10 cellular contexts compared by ENCODE assay signal in the genomic region with DNA sequence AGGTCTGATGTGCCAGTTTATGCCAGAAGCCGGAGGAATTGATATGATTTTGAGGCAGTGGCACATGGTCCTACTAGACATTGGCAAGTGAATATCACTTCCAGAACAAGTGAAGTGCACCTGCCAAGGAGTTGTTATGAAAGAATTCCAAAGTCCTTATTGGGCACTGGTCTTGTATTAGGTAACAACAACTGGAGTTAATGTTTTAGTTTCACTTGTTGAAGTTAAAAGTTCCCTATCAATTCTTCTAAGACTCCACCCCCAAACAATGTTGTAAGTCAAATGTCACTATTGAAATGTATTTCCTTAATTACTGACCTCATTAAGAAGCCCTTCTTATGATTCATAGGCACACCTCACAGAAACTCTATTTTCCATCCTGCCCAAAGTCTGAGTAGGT. TPM values are rescaled to one million over a fixed set of nuclear protein-coding genes. Genes with fewer than 3 reads are reported as not detected.
DNase-seq lines count a peak whose midpoint lies in the region; ATAC-seq lines count a peak whose summit lies in the region.
"Had no signal": no experiment of that assay in that cellular context is flagged by ENCODE, and none has a peak within 500 bp of the region (broad histone marks: within the 10 kb centered on the region; RNA-seq: fewer than 3 reads in every experiment).

No MANE protein-coding gene starts in this region.

- no peak overlapping the region for H2BK120ac ChIP-seq in mesendoderm (ENCODE audit: low read depth, low read length)

- no peak for ATAC-seq in stimulated activated naive CD8-positive, alpha-beta T cell treated with anti-CD3 and anti-CD28 coated beads, Interleukin-15, amount 100 ng/mL, for 72 hours
- no peak for ATAC-seq in HG02798 (IDR thresholded peaks at IDR 0.05; ENCODE audit: poor library complexity, unreplicated experiment)

- H3K4ac ChIP-seq in mesendoderm (ENCODE audit: low read depth, low read length) = no peak overlapping the region

- H3K36me3 ChIP-seq in mesendoderm (ENCODE audit: control insufficient read depth, insufficient read depth, low read length) = no peaks in the 10 kb centered on the region

- H3K4me3 ChIP-seq in mesendoderm (ENCODE audit: low read length) = no peak overlapping the region

- no peak overlapping the region for H3K18ac ChIP-seq in mesendoderm (ENCODE audit: low read length)

- H2AK5ac ChIP-seq in mesendoderm (ENCODE audit: low read length) = no peak overlapping the region

- H3K27me3 ChIP-seq in mesendoderm (ENCODE audit: insufficient read depth, low read length, poor library complexity) = peaks cover 7% of the 10 kb centered on the region

- no peak overlapping the region for H4K8ac ChIP-seq in mesendoderm (ENCODE audit: low read depth, low read length)

- no peak for DNase-seq in activated naive CD4-positive, alpha-beta T cell treated with Interleukin-2 at 50 U/mL for 16 hours
- no peak for DNase-seq in activated T-helper 1 cell treated with anti-CD3 and anti-CD28 coated beads, Interleukin-12 subunit alpha, Interleukin-12 subunit beta, Interleukin-2, Interleukin-4 antibody, amounts not matched to agents 30 ng/mL and 10 ng/mL and 1 ng/mL, durations not matched to agents 14 hours and 24 hours and 36 hours (ENCODE audit: low spot score)
- DNase-seq in kidney tubule cell (ENCODE audit: low spot score) (peak; percentile 22), mesendoderm (no peak), anterior cingulate cortex (lab: John Stamatoyannopoulos, UW) (no peak)
- DNase-seq in stimulated activated naive CD8-positive, alpha-beta T cell treated with anti-CD3 and anti-CD28 coated beads, Interleukin-15, amount 100 ng/mL, for 72 hours = no peak
- DNase-seq: amniotic stem cell, NCI-H1048 had no signal

- no CpG with 5 or more reads among the region's 1 CpG for whole genome bisulfite sequencing in mesendoderm (ENCODE audit: extremely low coverage, insufficient coverage, low lambda C conversion rate)

- H3K27ac Mint-ChIP-seq in activated naive CD4-positive, alpha-beta T cell treated with anti-CD3 and anti-CD28 coated beads, Interleukin-2, amount 50 U/mL, for 24 hours = peak overlapping the region; percentile 23
- no peak overlapping the region for H3K27ac Mint-ChIP-seq in activated T-helper 1 cell treated with anti-CD3 and anti-CD28 coated beads, Interleukin-12 subunit alpha, Interleukin-12 subunit beta, Interleukin-2, Interleukin-4 antibody, amounts not matched to agents 30 ng/mL and 10 ng/mL and 1 ng/mL, durations not matched to agents 14 hours and 24 hours and 36 hours
- peak overlapping the region in 1 of 2 donors; percentile 65 for H3K27ac Mint-ChIP-seq in stimulated activated naive CD8-positive, alpha-beta T cell treated with anti-CD3 and anti-CD28 coated beads, Interleukin-15, amount 100 ng/mL, for 72 hours

- H3K9ac ChIP-seq in mesendoderm (ENCODE audit: low read length) = no peak overlapping the region

- H3K56ac ChIP-seq in mesendoderm (ENCODE audit: low read length) = no peak overlapping the region

- H3K36me3 Mint-ChIP-seq in activated naive CD4-positive, alpha-beta T cell treated with anti-CD3 and anti-CD28 coated beads, Interleukin-2, amount 50 U/mL, for 24 hours = peaks cover 5% of the 10 kb centered on the region
- peaks cover 9% of the 10 kb centered on the region for H3K36me3 Mint-ChIP-seq in activated T-helper 1 cell treated with anti-CD3 and anti-CD28 coated beads, Interleukin-12 subunit alpha, Interleukin-12 subunit beta, Interleukin-2, Interleukin-4 antibody, amounts not matched to agents 30 ng/mL and 10 ng/mL and 1 ng/mL, durations not matched to agents 14 hours and 24 hours and 36 hours (ENCODE audit: low read depth)

- no peaks in the 10 kb centered on the region for H3K9me3 Mint-ChIP-seq in activated naive CD4-positive, alpha-beta T cell treated with anti-CD3 and anti-CD28 coated beads, Interleukin-2, amount 50 U/mL, for 24 hours
- H3K9me3 Mint-ChIP-seq in activated T-helper 1 cell treated with anti-CD3 and anti-CD28 coated beads, Interleukin-12 subunit alpha, Interleukin-12 subunit beta, Interleukin-2, Interleukin-4 antibody, amounts not matched to agents 30 ng/mL and 10 ng/mL and 1 ng/mL, durations not matched to agents 14 hours and 24 hours and 36 hours = no peaks in the 10 kb centered on the region
- no peaks in the 10 kb centered on the region for H3K9me3 Mint-ChIP-seq in stimulated activated naive CD8-positive, alpha-beta T cell treated with anti-CD3 and anti-CD28 coated beads, Interleukin-15, amount 100 ng/mL, for 72 hours

- no peaks in the 10 kb centered on the region for H3K79me2 ChIP-seq in mesendoderm (ENCODE audit: control insufficient read depth, insufficient read depth, low read length)

- no peak overlapping the region for H3K4me2 ChIP-seq in mesendoderm (ENCODE audit: low read length)

- no peak overlapping the region for H2BK5ac ChIP-seq in mesendoderm (ENCODE audit: low read length)

- intact Hi-C loops in activated T-helper 1 cell treated with anti-CD3 and anti-CD28 coated beads, Interleukin-12 subunit alpha, Interleukin-12 subunit beta, Interleukin-2, Interleukin-4 antibody, amounts not matched to agents 30 ng/mL and 10 ng/mL and 1 ng/mL, durations not matched to agents 14 hours and 24 hours and 36 hours (cut with micrococcal nuclease) = loop anchor here (5.0 kb wide), 2 partner anchors 217 to 1168 kb away; a partner anchor contains a TSS

- H4K5ac ChIP-seq in mesendoderm (ENCODE audit: low read length) = no peak overlapping the region

- peak overlapping the region; percentile 98 for H3K4me3 Mint-ChIP-seq in activated naive CD4-positive, alpha-beta T cell treated with anti-CD3 and anti-CD28 coated beads, Interleukin-2, amount 50 U/mL, for 24 hours
- peak overlapping the region; percentile 59 for H3K4me3 Mint-ChIP-seq in activated T-helper 1 cell treated with anti-CD3 and anti-CD28 coated beads, Interleukin-12 subunit alpha, Interleukin-12 subunit beta, Interleukin-2, Interleukin-4 antibody, amounts not matched to agents 30 ng/mL and 10 ng/mL and 1 ng/mL, durations not matched to agents 14 hours and 24 hours and 36 hours
- peak overlapping the region; percentile 48 to 99 for H3K4me3 Mint-ChIP-seq in stimulated activated naive CD8-positive, alpha-beta T cell treated with anti-CD3 and anti-CD28 coated beads, Interleukin-15, amount 100 ng/mL, for 72 hours

- H3K27me3 Mint-ChIP-seq in activated naive CD4-positive, alpha-beta T cell treated with anti-CD3 and anti-CD28 coated beads, Interleukin-2, amount 50 U/mL, for 24 hours = no peaks in the 10 kb centered on the region
- no peaks in the 10 kb centered on the region for H3K27me3 Mint-ChIP-seq in activated T-helper 1 cell treated with anti-CD3 and anti-CD28 coated beads, Interleukin-12 subunit alpha, Interleukin-12 subunit beta, Interleukin-2, Interleukin-4 antibody, amounts not matched to agents 30 ng/mL and 10 ng/mL and 1 ng/mL, durations not matched to agents 14 hours and 24 hours and 36 hours (ENCODE audit: insufficient read depth)
- H3K27me3 Mint-ChIP-seq in stimulated activated naive CD8-positive, alpha-beta T cell treated with anti-CD3 and anti-CD28 coated beads, Interleukin-15, amount 100 ng/mL, for 72 hours = no peaks in the 10 kb centered on the region

- peaks cover 61% of the 10 kb centered on the region for H3K4me1 Mint-ChIP-seq in activated naive CD4-positive, alpha-beta T cell treated with anti-CD3 and anti-CD28 coated beads, Interleukin-2, amount 50 U/mL, for 24 hours
- H3K4me1 Mint-ChIP-seq in activated T-helper 1 cell treated with anti-CD3 and anti-CD28 coated beads, Interleukin-12 subunit alpha, Interleukin-12 subunit beta, Interleukin-2, Interleukin-4 antibody, amounts not matched to agents 30 ng/mL and 10 ng/mL and 1 ng/mL, durations not matched to agents 14 hours and 24 hours and 36 hours (ENCODE audit: low read depth) = peaks cover 52% of the 10 kb centered on the region
- peaks cover 49% of the 10 kb centered on the region for H3K4me1 Mint-ChIP-seq in stimulated activated naive CD8-positive, alpha-beta T cell treated with anti-CD3 and anti-CD28 coated beads, Interleukin-15, amount 100 ng/mL, for 72 hours

- H3K4me1 ChIP-seq in mesendoderm (ENCODE audit: control insufficient read depth, low read depth, low read length) = peaks cover 2% of the 10 kb centered on the region

- H2BK15ac ChIP-seq in mesendoderm (replicated peaks; ENCODE audit: low read depth) = no peak overlapping the region

- no peaks in the 10 kb centered on the region for H3K79me1 ChIP-seq in mesendoderm (ENCODE audit: low read length)

- no peak overlapping the region for H3K23ac ChIP-seq in mesendoderm (ENCODE audit: low read length)

- no peak overlapping the region for H3K27ac ChIP-seq in mesendoderm (ENCODE audit: low read depth, low read length)

RNA-seq across cellular contexts. Expression of a gene that starts 3.1 kb away (rescaled TPM):
- 28.7 and 28.8 TPM in 2 replicates for total RNA-seq in activated T-helper 1 cell treated with anti-CD3 and anti-CD28 coated beads, Interleukin-12 subunit alpha, Interleukin-12 subunit beta, Interleukin-2, Interleukin-4 antibody, amounts not matched to agents 30 ng/mL and 10 ng/mL and 1 ng/mL, durations not matched to agents 14 hours and 24 hours and 36 hours
- 0.94 TPM for polyA plus RNA-seq in mesendoderm (2013, experiment 1 of 2)
- polyA plus RNA-seq in mesendoderm (2013, experiment 2 of 2) = 0.85 TPM
